12 cellular contexts compared by ENCODE assay signal in the genomic region with DNA sequence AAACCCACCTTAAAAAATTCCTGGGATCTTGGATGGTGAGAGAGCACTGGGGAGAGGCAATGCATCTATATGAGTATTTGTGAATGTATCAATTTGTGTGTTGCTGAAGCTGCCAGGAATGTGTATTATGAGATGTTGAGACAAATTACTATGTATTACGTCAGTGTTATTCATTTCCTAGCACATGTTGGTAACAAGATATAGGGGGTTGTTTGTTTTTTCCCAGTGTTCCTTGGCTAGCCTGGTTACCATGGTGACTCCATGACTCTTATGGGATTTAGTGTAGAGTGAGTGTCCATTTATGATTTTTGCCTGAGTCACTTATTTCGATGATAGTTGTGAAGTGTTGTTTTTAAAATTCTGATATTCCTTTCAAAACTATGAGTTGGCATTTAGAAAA.
DNase-seq lines count a peak whose midpoint lies in the region; FAIRE-seq and TF ChIP-seq lines count a peak whose summit lies in the region.
"Had no signal": no experiment of that assay in that cellular context is flagged by ENCODE, and none has a peak within 500 bp of the region (broad histone marks: within the 10 kb centered on the region; RNA-seq: fewer than 3 reads in every experiment).

No MANE protein-coding gene starts in this region.

- peaks cover 14% of the 10 kb centered on the region for H3K9me3 Mint-ChIP-seq in progenitor cell of endocrine pancreas (ENCODE audit: low read depth)

- TF ChIP-seq CTCF in AG10803 (conservative IDR thresholded peaks at IDR 0.05; ENCODE audit: low read length) (no peak), keratinocyte (optimal IDR thresholded peaks at IDR 0.05 in 1 of 3, IDR thresholded peaks at IDR 0.05 in 1 of 3, conservative IDR thresholded peaks at IDR 0.05 in 1 of 3; ENCODE audit: extremely low read depth in 1 of 3, insufficient read depth in 2 of 3, low read length in 3 of 3) (no peak), GM13976 (IDR thresholded peaks at IDR 0.05; ENCODE audit: borderline replicate concordance, control extremely low read depth, extremely low read depth, insufficient read depth, missing control alignments) (no peak), progenitor cell of endocrine pancreas (IDR thresholded peaks at IDR 0.05; ENCODE audit: unreplicated experiment) (no peak)

- no peaks in the 10 kb centered on the region for H3K79me2 ChIP-seq in keratinocyte (ENCODE audit: control insufficient read depth, insufficient read depth, low read length)

- H4K20me1 ChIP-seq in keratinocyte (ENCODE audit: control insufficient read depth, extremely low read depth, insufficient read depth, low read length), result no peaks in the 10 kb centered on the region

- H3K27ac ChIP-seq in keratinocyte (ENCODE audit: control insufficient read depth, insufficient read depth, low read length), result peak overlapping the region; percentile 86

- no peaks in the 10 kb centered on the region for H3K27me3 Mint-ChIP-seq in progenitor cell of endocrine pancreas

- H3K4me3 ChIP-seq in AG10803 (ENCODE audit: low read length) (no peak overlapping the region), keratinocyte (ENCODE audit: control insufficient read depth in 2 of 3, extremely low read depth in 1 of 3, insufficient read depth in 2 of 3, low read depth in 1 of 3, low read length in 3 of 3) (no peak overlapping the region)

- H3K9ac ChIP-seq in keratinocyte (ENCODE audit: control insufficient read depth, extremely low read depth, insufficient read depth, low read length), result peak overlapping the region; percentile 13

- peaks cover 12% of the 10 kb centered on the region for H3K4me1 ChIP-seq in keratinocyte (ENCODE audit: control insufficient read depth, extremely low read depth, insufficient read depth, low read length)

- no peaks in the 10 kb centered on the region for H3K9me1 ChIP-seq in keratinocyte (ENCODE audit: control insufficient read depth, extremely low read depth, insufficient read depth, low read length)

- H3K36me3 Mint-ChIP-seq in progenitor cell of endocrine pancreas (ENCODE audit: insufficient read depth), result peaks cover 17% of the 10 kb centered on the region

- DNase-seq in AG10803 (ENCODE audit: low read depth) (peak; percentile 86), HS-5 (ENCODE audit: low read depth) (peak; percentile 86), astrocyte of the hippocampus (ENCODE audit: low read depth, low spot score) (peak; percentile 53), keratinocyte (ENCODE audit: low read depth, low spot score) (peak; percentile 78), GM13976 (ENCODE audit: low spot score) (no peak), DMS153 (lab: John Stamatoyannopoulos, UW) (no peak), progenitor cell of endocrine pancreas (ENCODE audit: low spot score, unreplicated experiment) (no peak), G401 (ENCODE audit: low spot score) (no peak)
- DNase-seq: Calu3; kidney; stimulated activated CD4-positive, alpha-beta T cell treated with anti-CD3 and anti-CD28 coated beads, Interleukin-2, amount 100 ng/mL, for 48 hours had no signal

- no peaks in the 10 kb centered on the region for H3K27me3 ChIP-seq in keratinocyte (ENCODE audit: control insufficient read depth, extremely low read depth, insufficient read depth, low read length)

- no peak overlapping the region for H3K27ac Mint-ChIP-seq in progenitor cell of endocrine pancreas

- H3K36me3 ChIP-seq in keratinocyte (ENCODE audit: control insufficient read depth in 2 of 2, extremely low read depth in 1 of 2, insufficient read depth in 2 of 2, low read length in 2 of 2), result no peaks in the 10 kb centered on the region

- H3K9me3 ChIP-seq in keratinocyte (ENCODE audit: control insufficient read depth, low read depth, low read length), result no peaks in the 10 kb centered on the region

- peak overlapping the region; percentile 19 for H3K4me2 ChIP-seq in keratinocyte (ENCODE audit: control insufficient read depth, extremely low read depth, insufficient read depth, low read depth, low read length)

- H2AFZ ChIP-seq in keratinocyte (ENCODE audit: control insufficient read depth, low read length), result no peak overlapping the region

- peak; percentile 62 for FAIRE-seq in keratinocyte (lab: Jason Lieb, UNC)
- FAIRE-seq: endometrium had no signal

- dilution Hi-C loops in keratinocyte (cut with MboI; ENCODE audit: extremely low pct_ligation_motif_present, low sequenced_read_pairs), result no loop called here

- no peak overlapping the region for H3K4me3 Mint-ChIP-seq in progenitor cell of endocrine pancreas (ENCODE audit: low read depth)

- in situ Hi-C loops in GM13976 (cut with MboI; ENCODE audit: low sequenced_read_pairs, unreplicated experiment) (loop anchor here (25.0 kb wide), 1 partner anchor 241 kb away; a partner anchor contains a TSS), G401 (cut with HindIII; ENCODE audit: low sequenced_read_pairs) (no loop called here)

- no peaks in the 10 kb centered on the region for H3K4me1 Mint-ChIP-seq in progenitor cell of endocrine pancreas (ENCODE audit: low read depth)

Comparison
In these comparisons a context has a peak if more than half of its experiments do, and no peak if none do; other contexts are left out.
1. DNase-seq: peak in AG10803 (single experiment), HS-5 (single experiment), astrocyte of the hippocampus (single experiment) and keratinocyte (single experiment); none in GM13976 (single experiment), DMS153 (single experiment), progenitor cell of endocrine pancreas (single experiment) and G401 (single experiment).